ENCODE assay signal across 8 cellular contexts in the genomic region with DNA sequence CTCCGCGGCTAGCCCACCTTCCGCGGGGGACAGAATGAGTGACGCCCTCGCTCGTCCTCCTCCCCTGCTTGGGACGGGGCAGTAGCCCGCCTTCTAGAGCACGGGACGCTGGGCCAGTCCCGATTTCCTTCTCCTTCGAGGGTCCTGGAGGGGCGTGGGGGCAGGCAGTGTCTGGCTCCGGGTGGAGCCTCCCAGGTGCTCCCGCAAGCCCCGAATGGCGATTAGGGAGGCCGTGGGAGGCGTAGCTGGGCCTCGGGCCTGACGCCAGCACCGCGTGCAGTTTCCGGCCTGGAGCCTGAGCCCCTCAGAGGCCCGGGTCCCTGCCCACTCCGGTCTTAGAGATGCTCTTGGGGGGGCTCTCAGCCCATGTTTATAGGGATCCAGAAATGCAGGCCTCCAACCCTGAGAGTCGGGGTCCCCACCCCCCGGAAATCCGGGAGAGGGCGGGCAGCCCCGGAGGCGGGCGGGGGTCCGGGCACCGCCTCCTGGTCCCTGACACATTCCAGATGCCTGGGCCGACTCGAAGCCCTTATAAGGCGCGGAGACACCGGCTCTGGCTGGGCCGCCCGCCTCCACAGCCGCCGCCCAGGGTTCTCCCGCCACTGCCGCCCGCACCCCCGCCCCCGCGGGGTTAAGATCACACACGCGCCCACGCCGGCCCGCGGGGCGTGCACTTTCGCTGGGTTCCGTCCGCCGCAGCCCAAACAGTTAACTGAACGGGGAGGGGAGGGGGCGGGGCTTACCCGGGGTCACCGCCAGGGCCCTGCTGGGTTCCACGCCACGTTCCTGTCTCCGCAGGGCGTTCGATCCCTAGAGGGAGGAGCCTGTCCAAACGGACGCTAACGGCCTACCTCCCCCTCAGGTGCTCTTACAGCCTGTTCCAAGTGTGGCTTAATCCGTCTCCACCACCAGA. TPM values are rescaled to one million over a fixed set of nuclear protein-coding genes. Genes with fewer than 3 reads are reported as not detected.
DNase-seq lines count a peak whose midpoint lies in the region; ATAC-seq and TF ChIP-seq lines count a peak whose summit lies in the region.

No MANE protein-coding gene starts in this region.

- peak in 3 of 4 donors; percentile 10 to 62 (median 22) for TF ChIP-seq CTCF in right lobe of liver (IDR thresholded peaks at IDR 0.05)

- intact Hi-C loops in right lobe of liver (cut with DNase I) = no loop called here

- no peaks in the 10 kb centered on the region for H3K27me3 ChIP-seq in H7 (ENCODE audit: control insufficient read depth, insufficient read depth, low read length)
- H3K27me3 ChIP-seq in right lobe of liver = no peaks in the 10 kb centered on the region

- TF ChIP-seq POLR2A in right lobe of liver (IDR thresholded peaks at IDR 0.05) = peak; percentile 74

- ATAC-seq in right lobe of liver = peak; percentile 75 to 83 (median 80)
- ATAC-seq in GM21367 (IDR thresholded peaks at IDR 0.05; ENCODE audit: unreplicated experiment) = no peak

- peak; percentile 65 for DNase-seq in DMS114 treated with DMSO at 0.1 percent for 48 hours (lab: John Stamatoyannopoulos, UW; ENCODE audit: unreplicated experiment)
- DNase-seq in H7 = peak; percentile 95
- DNase-seq in NCI-H2227 treated with DMSO at 0.1 percent for 48 hours (lab: John Stamatoyannopoulos, UW) = peak; percentile 79
- DNase-seq in activated CD4-positive, alpha-beta T cell treated with anti-CD3 and anti-CD28 coated beads, Interleukin-2, amount 50 U/mL, for 48 hours = peak; percentile 86 to 89
- peak; percentile 88 for DNase-seq in dermis blood vessel endothelial cell
- peak; percentile 91 to 93 (median 92) for DNase-seq in right lobe of liver
- DNase-seq in stimulated activated CD4-positive, alpha-beta T cell treated with anti-CD3 and anti-CD28 coated beads, Interleukin-4, amount 100 ng/mL, for 24 hours = peak; percentile 75

- H3K4me1 ChIP-seq in right lobe of liver = peaks cover 0 to 15% (median 4%) of the 10 kb centered on the region in 4 donors

- no peaks in the 10 kb centered on the region for H3K9me3 ChIP-seq in right lobe of liver

- no CpG with 5 or more reads among the region's 75 CpGs for WGBS in right lobe of liver (ENCODE audit: insufficient coverage, low coverage, low lambda C conversion rate, missing lambda C conversion rate)

- H3K36me3 ChIP-seq in H7 (replicated peaks; ENCODE audit: control insufficient read depth, insufficient read depth, low read length) = peaks cover 13% of the 10 kb centered on the region
- peaks cover 0 to 4% (median 0%) of the 10 kb centered on the region in 4 donors for H3K36me3 ChIP-seq in right lobe of liver

- H3K4me3 ChIP-seq in H7 (ENCODE audit: insufficient read depth, low read depth, low read length) = peak overlapping the region; percentile 87
- H3K4me3 ChIP-seq in right lobe of liver = peak overlapping the region; percentile 57 to 88 (median 68)

- H3K27ac ChIP-seq in right lobe of liver = peak overlapping the region; percentile 56 to 88 (median 71)

RNA-seq across cellular contexts. Expression of a gene that starts 1.5 kb away (rescaled TPM):
- 37.5 and 44.9 TPM in 2 replicates for total RNA-seq in H7 (2014; rRNA removed; shearing (Covaris generic))
- total RNA-seq in dermis blood vessel endothelial cell (7.7 and 17.8 TPM in 2 replicates), right lobe of liver (10 to 100 TPM; 15.4 to 38.3 (median 20.9) TPM)

RNA-seq across cellular contexts. Expression of a gene that starts 12.8 kb away (rescaled TPM):
- total RNA-seq in H7 (2014; rRNA removed; shearing (Covaris generic)) = 1.1 and 1.7 TPM in 2 replicates
- total RNA-seq in dermis blood vessel endothelial cell (0.17 TPM in 1 of 2 replicates, not detected in the other), right lobe of liver (not detected)

RNA-seq across cellular contexts. Expression of a gene that starts 39.9 kb away (rescaled TPM):
- 3.8 and 4.5 TPM in 2 replicates for total RNA-seq in H7 (2014; rRNA removed; shearing (Covaris generic))
- total RNA-seq in dermis blood vessel endothelial cell (not detected in 2 replicates), right lobe of liver (not detected)

RNA-seq across cellular contexts. Expression of a gene that starts 45.0 kb away (rescaled TPM):
- total RNA-seq in H7 (2014; rRNA removed; shearing (Covaris generic)) = 12.7 and 16.1 TPM in 2 replicates
- total RNA-seq in dermis blood vessel endothelial cell (2.8 and 3.4 TPM in 2 replicates), right lobe of liver (under 1 TPM; 0.20 to 0.56 (median 0.34) TPM)
